ENCODE assay signal across 23 cellular contexts in genomic region chr3:49663831-49664230, GRCh38. TPM values are rescaled to one million over a fixed set of nuclear protein-coding genes. Genes with fewer than 3 reads are reported as not detected.
DNase-seq lines count a peak whose midpoint lies in the region; ATAC-seq and TF ChIP-seq lines count a peak whose summit lies in the region.
"Had no signal": no experiment of that assay in that cellular context is flagged by ENCODE, and none has a peak within 500 bp of the region (broad histone marks: within the 10 kb centered on the region; RNA-seq: fewer than 3 reads in every experiment).

No MANE protein-coding gene starts in this region.

- H3K27ac Mint-ChIP-seq in T-helper 17 cell (no peak overlapping the region), nephron progenitor cell (peak overlapping the region; percentile 18)
- H3K27ac Mint-ChIP-seq: CD4-positive, CD25-positive, alpha-beta regulatory T cell; CD8-positive, alpha-beta memory T cell had no signal

- H3K27me3 Mint-ChIP-seq in T-helper 17 cell (peaks cover 16% of the 10 kb centered on the region), nephron progenitor cell (ENCODE audit: low read depth, poor library complexity) (peaks cover 8% of the 10 kb centered on the region)

- no peak for TF ChIP-seq CTCF in HEK293 (tag by site-specific recombination; IDR thresholded peaks at IDR 0.05)
- TF ChIP-seq CTCF in dorsolateral prefrontal cortex (IDR thresholded peaks at IDR 0.05 in 54 of 56, conservative IDR thresholded peaks at IDR 0.05 in 2 of 56; ENCODE audit: low read depth in 1 of 56, partially characterized antibody in 56 of 56): no peak
- TF ChIP-seq CTCF in nephron progenitor cell (IDR thresholded peaks at IDR 0.05): no peak
- no peak for TF ChIP-seq CTCF in mucosa of descending colon (IDR thresholded peaks at IDR 0.05)

- H3K27ac ChIP-seq in HEK293 (ENCODE audit: extremely low read depth, low read depth, low read length) (no peak overlapping the region), dorsolateral prefrontal cortex (peak overlapping the region in 44 of 59 donors; percentile 3 to 78 (median 47))
- H3K27ac ChIP-seq: BLaER1 had no signal

- H3K4me3 Mint-ChIP-seq in T-helper 17 cell (peak overlapping the region; percentile 25), nephron progenitor cell (no peak overlapping the region)
- H3K4me3 Mint-ChIP-seq: CD14-positive monocyte; CD4-positive, alpha-beta memory T cell; CD4-positive, CD25-positive, alpha-beta regulatory T cell; CD8-positive, alpha-beta memory T cell had no signal

- intact Hi-C loops in dorsolateral prefrontal cortex (cut with DNase I) (no loop called here), mucosa of descending colon (cut with DNase I, micrococcal nuclease) (no loop called here)

- H3K36me3 ChIP-seq in HEK293 (ENCODE audit: control insufficient read depth in 2 of 2, insufficient read depth in 1 of 2, low read length in 2 of 2): no peaks in the 10 kb centered on the region
- H3K36me3 ChIP-seq in mucosa of descending colon (ENCODE audit: low read depth): no peaks in the 10 kb centered on the region
- H3K36me3 ChIP-seq: BE2C, BLaER1 had no signal

- no peak overlapping the region for H3K4me3 ChIP-seq in HEK293 (ENCODE audit: low read depth, low read length)
- H3K4me3 ChIP-seq in dorsolateral prefrontal cortex: no peak overlapping the region
- no peak overlapping the region for H3K4me3 ChIP-seq in mucosa of descending colon
- H3K4me3 ChIP-seq: BLaER1 had no signal

- DNase-seq in T-helper 17 cell (no peak), dorsolateral prefrontal cortex (no peak), nephron progenitor cell (no peak), mucosa of descending colon (no peak), DMS79 treated with DMSO at 0.1 percent for 48 hours (lab: John Stamatoyannopoulos, UW) (no peak)
- DNase-seq: 8988T; ACHN; BE2C; C1 segment of cervical spinal cord; CD4-positive, alpha-beta memory T cell; CD4-positive, CD25-positive, alpha-beta regulatory T cell; CD8-positive, alpha-beta memory T cell; COR-L47; DMS 273 treated with DMSO at 0.1 percent for 48 hours; DMS153; DMS53; DMS79; GF-D8 had no signal

- H3K4me1 Mint-ChIP-seq in T-helper 17 cell (peaks cover 5% of the 10 kb centered on the region), nephron progenitor cell (peaks cover 31% of the 10 kb centered on the region)
- H3K4me1 Mint-ChIP-seq: CD4-positive, alpha-beta memory T cell; CD8-positive, alpha-beta memory T cell had no signal

- POLR2A ChIA-PET in HEK293 (lab: Yijun Ruan, JAX): no interaction called here

- CTCF ChIA-PET in HEK293 (lab: Yijun Ruan, JAX): interaction anchor here (0.6 to 1.3 kb wide), 3 partner anchors 8 to 496 kb away, joined by 3 to 4 read pairs (median 3); no protein-coding TSS in a partner anchor

- H3K9me3 ChIP-seq in HEK293 (ENCODE audit: control insufficient read depth, insufficient read depth, low read depth, low read length): no peaks in the 10 kb centered on the region
- no peaks in the 10 kb centered on the region for H3K9me3 ChIP-seq in T-helper 17 cell (ENCODE audit: control insufficient read depth, low read length, poor library complexity, severe bottlenecking)
- H3K9me3 ChIP-seq in mucosa of descending colon: no peaks in the 10 kb centered on the region
- H3K9me3 ChIP-seq: BE2C, BLaER1 had no signal

- H3K9me3 Mint-ChIP-seq in nephron progenitor cell: no peaks in the 10 kb centered on the region
- H3K9me3 Mint-ChIP-seq: CD14-positive monocyte; CD4-positive, CD25-positive, alpha-beta regulatory T cell; CD8-positive, alpha-beta memory T cell had no signal

- H3K36me3 Mint-ChIP-seq in T-helper 17 cell (ENCODE audit: low read depth): peaks cover 2% of the 10 kb centered on the region
- no peaks in the 10 kb centered on the region for H3K36me3 Mint-ChIP-seq in nephron progenitor cell (ENCODE audit: low read depth)
- H3K36me3 Mint-ChIP-seq: CD14-positive monocyte; CD4-positive, alpha-beta memory T cell; CD4-positive, CD25-positive, alpha-beta regulatory T cell; CD8-positive, alpha-beta memory T cell had no signal

- H3K4me1 ChIP-seq in HEK293 (ENCODE audit: control insufficient read depth, insufficient read depth, low read length): no peaks in the 10 kb centered on the region
- H3K4me1 ChIP-seq in mucosa of descending colon (ENCODE audit: low read depth): no peaks in the 10 kb centered on the region
- H3K4me1 ChIP-seq: BE2C had no signal

- ATAC-seq in T-helper 17 cell (no peak), GM18498 (IDR thresholded peaks at IDR 0.05; ENCODE audit: unreplicated experiment) (no peak), mucosa of descending colon (no peak)

- H3K27me3 ChIP-seq in dorsolateral prefrontal cortex: no peaks in the 10 kb centered on the region
- H3K27me3 ChIP-seq: BE2C, BLaER1 had no signal

TF ChIP-seq in HEK293, 187 proteins besides CTCF, POLR2A, EP300 and RAD21:
- TF ChIP-seq ZNF175 (tag by site-specific recombination; IDR thresholded peaks at IDR 0.05) (no peak), ZNF513 (tag by site-specific recombination; IDR thresholded peaks at IDR 0.05) (no peak), GLIS1 (tag by site-specific recombination; IDR thresholded peaks at IDR 0.05) (peak; percentile 92), ZFHX2 (tag by site-specific recombination; conservative IDR thresholded peaks at IDR 0.05) (no peak), ZBTB44 (tag by site-specific recombination; IDR thresholded peaks at IDR 0.05) (no peak)

RNA-seq across cellular contexts. Expression of gene APEH, which starts 10.3 kb away (rescaled TPM):
- total RNA-seq in T-helper 17 cell (10 to 100 TPM; 61.2 to 71.0 TPM), dorsolateral prefrontal cortex (100 to 1,000 TPM in 17 of 120 experiments, 10 to 100 TPM in 103; 53.0 to 121 (median 85.4) TPM), mucosa of descending colon (100 to 1,000 TPM; 110 to 176 (median 142) TPM)

RNA-seq across cellular contexts. Expression of gene MST1, which starts 25.4 kb away (rescaled TPM):
- total RNA-seq in T-helper 17 cell (10 to 100 TPM in 1 of 2 donors, 1 to 10 TPM in 1; 7.5 to 11.3 TPM), dorsolateral prefrontal cortex (10 to 100 TPM in 114 of 120 experiments, 1 to 10 TPM in 6; 8.8 to 30.0 (median 15.2) TPM), mucosa of descending colon (10 to 100 TPM; 16.8 to 55.9 (median 18.8) TPM)

RNA-seq across cellular contexts. Expression of gene RNF123, which starts 25.5 kb away (rescaled TPM):
- 10 to 100 TPM; 37.7 to 45.1 TPM for total RNA-seq in T-helper 17 cell
- total RNA-seq in dorsolateral prefrontal cortex: 100 to 1,000 TPM in 1 of 120 experiments, 10 to 100 TPM in 119; 43.7 to 103 (median 67.5) TPM
- total RNA-seq in mucosa of descending colon: 10 to 100 TPM; 45.5 to 58.1 (median 51.0) TPM

RNA-seq across cellular contexts. Expression of gene AMIGO3, which starts 55.7 kb away (rescaled TPM):
- total RNA-seq in T-helper 17 cell (under 1 TPM in 1 of 2 donors, not detected in 1; 0.99 TPM), dorsolateral prefrontal cortex (1 to 10 TPM in 1 of 120 experiments, under 1 TPM in 12, not detected in 107; 0.22 to 1.6 (median 0.32) TPM), mucosa of descending colon (not detected)
- total RNA-seq: A673; CD4-positive, alpha-beta memory T cell; CD4-positive, CD25-positive, alpha-beta regulatory T cell had no signal

RNA-seq across cellular contexts. Expression of gene GMPPB, which starts 59.9 kb away (rescaled TPM):
- total RNA-seq in T-helper 17 cell (10 to 100 TPM; 42.9 to 61.9 TPM), dorsolateral prefrontal cortex (10 to 100 TPM; 10.6 to 25.4 (median 17.0) TPM), mucosa of descending colon (10 to 100 TPM; 36.0 to 60.5 (median 47.4) TPM)
